19 cellular contexts compared by ENCODE assay signal in genomic region chr13:99392806-99393135, GRCh38.
"Had no signal": no experiment of that assay in that cellular context is flagged by ENCODE, and none has a peak within 500 bp of the region (broad histone marks: within the 10 kb centered on the region; RNA-seq: fewer than 3 reads in every experiment).

No MANE protein-coding gene starts in this region.

- H3K27ac ChIP-seq: esophagus muscularis mucosa, heart right ventricle, SK-N-MC had no signal

- H3K4me1 ChIP-seq: esophagus muscularis mucosa, heart right ventricle had no signal

- H3K4me3 Mint-ChIP-seq: activated naive CD8-positive, alpha-beta T cell treated with anti-CD3 and anti-CD28 coated beads, Interleukin-2, amount 10 ng/mL, durations not matched to agents 7 days and 5 days; brain; nephron; stimulated activated naive CD8-positive, alpha-beta T cell treated with anti-CD3 and anti-CD28 coated beads, Interleukin-15, Interleukin-2, amounts not matched to agents 100 ng/mL and 50 ng/mL, for 24 hours; T-helper 2 cell treated with Interferon-gamma antibody and Interleukin-4, amounts not matched to agents 5 μg/mL and 100 μg/mL, for 36 hours; type B pancreatic cell had no signal

- H3K4me1 Mint-ChIP-seq: brain, nephron had no signal

- H3K27me3 Mint-ChIP-seq: activated naive CD8-positive, alpha-beta T cell treated with anti-CD3 and anti-CD28 coated beads, Interleukin-2, amount 10 ng/mL, durations not matched to agents 7 days and 5 days; stimulated activated naive CD8-positive, alpha-beta T cell treated with anti-CD3 and anti-CD28 coated beads, Interleukin-15, Interleukin-2, amounts not matched to agents 100 ng/mL and 50 ng/mL, for 24 hours; type B pancreatic cell had no signal

- H3K4me3 ChIP-seq: esophagus muscularis mucosa, heart right ventricle, SK-N-MC had no signal

- H3K27me3 ChIP-seq: esophagus muscularis mucosa, heart right ventricle had no signal

- ATAC-seq: heart right ventricle, left ventricle myocardium superior had no signal

- H3K9me3 ChIP-seq: esophagus muscularis mucosa, heart right ventricle had no signal

- H3K9me3 Mint-ChIP-seq: activated naive CD8-positive, alpha-beta T cell treated with anti-CD3 and anti-CD28 coated beads, Interleukin-2, amount 10 ng/mL, durations not matched to agents 7 days and 5 days; nephron; stimulated activated naive CD8-positive, alpha-beta T cell treated with anti-CD3 and anti-CD28 coated beads, Interleukin-15, Interleukin-2, amounts not matched to agents 100 ng/mL and 50 ng/mL, for 24 hours; T-helper 2 cell treated with Interferon-gamma antibody and Interleukin-4, amounts not matched to agents 5 μg/mL and 100 μg/mL, for 36 hours; type B pancreatic cell had no signal

- DNase-seq: activated CD4-positive, CD25-positive, alpha-beta regulatory T cell; activated gamma-delta T cell; activated naive CD8-positive, alpha-beta T cell treated with anti-CD3 and anti-CD28 coated beads, Interleukin-2, amount 10 ng/mL, durations not matched to agents 7 days and 5 days; anterior cingulate cortex; cerebellar nuclear complex; cortex of kidney; effector CD4-positive, alpha-beta T cell; heart right ventricle; left ventricle myocardium superior; nucleus accumbens; SHP77; stimulated activated CD8-positive, alpha-beta memory T cell treated with anti-CD3 and anti-CD28 coated beads, Interleukin-4, amount 100 ng/mL, for 48 hours had no signal

- H3K27ac Mint-ChIP-seq: activated naive CD8-positive, alpha-beta T cell treated with anti-CD3 and anti-CD28 coated beads, Interleukin-2, amount 10 ng/mL, durations not matched to agents 7 days and 5 days; brain; nephron; stimulated activated naive CD8-positive, alpha-beta T cell treated with anti-CD3 and anti-CD28 coated beads, Interleukin-15, Interleukin-2, amounts not matched to agents 100 ng/mL and 50 ng/mL, for 24 hours; T-helper 2 cell treated with Interferon-gamma antibody and Interleukin-4, amounts not matched to agents 5 μg/mL and 100 μg/mL, for 36 hours; type B pancreatic cell had no signal

- H3K36me3 ChIP-seq: heart right ventricle had no signal
